1 cellular context compared by ENCODE assay signal in the genomic region with DNA sequence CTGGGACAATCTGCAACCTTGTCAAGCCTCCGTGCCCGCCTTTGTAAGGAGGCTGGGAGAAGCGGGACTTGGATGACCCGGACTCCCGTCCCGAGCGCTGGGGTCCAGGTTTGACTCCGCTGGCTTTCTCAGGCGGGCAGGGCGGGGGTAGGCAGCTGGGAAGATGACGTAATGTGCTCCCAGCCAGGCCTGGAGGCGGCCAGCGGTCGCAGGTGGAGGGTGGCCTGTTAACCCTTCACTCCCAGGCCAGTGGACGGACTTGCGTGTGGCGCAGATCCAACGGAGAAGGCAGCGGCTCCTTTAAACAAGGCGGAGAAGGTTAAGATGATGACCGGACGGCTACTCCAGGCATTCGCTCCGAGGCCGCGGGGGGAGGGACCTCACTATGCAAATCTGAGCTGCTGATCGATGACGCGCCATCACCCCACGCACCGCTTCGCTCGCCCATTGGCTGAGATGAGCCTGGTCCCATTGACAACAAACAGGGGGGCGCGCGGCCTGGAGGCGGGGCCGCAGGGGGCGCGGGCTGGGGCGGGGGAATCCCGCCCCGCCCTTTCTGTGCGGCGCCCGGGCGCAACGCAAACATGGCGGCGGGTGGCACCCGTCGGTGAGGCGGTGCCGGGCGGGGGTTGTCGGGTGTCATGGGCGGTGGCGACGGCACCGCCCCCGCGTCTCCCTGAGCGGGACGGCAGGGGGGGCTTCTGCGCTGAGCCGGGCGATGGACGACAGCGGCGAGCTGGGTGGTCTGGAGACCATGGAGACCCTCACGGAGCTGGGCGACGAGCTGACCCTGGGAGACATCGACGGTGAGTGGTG.
TF ChIP-seq lines count a peak whose summit lies in the region.

A gene (plus strand): TSS at position 553 of the 816 bp plus-strand sequence. CDS start 166 bp downstream, at position 719.

TF ChIP-seq in HepG2, 621 proteins besides CTCF, POLR2A, EP300 and RAD21 (continued from another document and continues in another):
- TF ChIP-seq, protein P1, sequence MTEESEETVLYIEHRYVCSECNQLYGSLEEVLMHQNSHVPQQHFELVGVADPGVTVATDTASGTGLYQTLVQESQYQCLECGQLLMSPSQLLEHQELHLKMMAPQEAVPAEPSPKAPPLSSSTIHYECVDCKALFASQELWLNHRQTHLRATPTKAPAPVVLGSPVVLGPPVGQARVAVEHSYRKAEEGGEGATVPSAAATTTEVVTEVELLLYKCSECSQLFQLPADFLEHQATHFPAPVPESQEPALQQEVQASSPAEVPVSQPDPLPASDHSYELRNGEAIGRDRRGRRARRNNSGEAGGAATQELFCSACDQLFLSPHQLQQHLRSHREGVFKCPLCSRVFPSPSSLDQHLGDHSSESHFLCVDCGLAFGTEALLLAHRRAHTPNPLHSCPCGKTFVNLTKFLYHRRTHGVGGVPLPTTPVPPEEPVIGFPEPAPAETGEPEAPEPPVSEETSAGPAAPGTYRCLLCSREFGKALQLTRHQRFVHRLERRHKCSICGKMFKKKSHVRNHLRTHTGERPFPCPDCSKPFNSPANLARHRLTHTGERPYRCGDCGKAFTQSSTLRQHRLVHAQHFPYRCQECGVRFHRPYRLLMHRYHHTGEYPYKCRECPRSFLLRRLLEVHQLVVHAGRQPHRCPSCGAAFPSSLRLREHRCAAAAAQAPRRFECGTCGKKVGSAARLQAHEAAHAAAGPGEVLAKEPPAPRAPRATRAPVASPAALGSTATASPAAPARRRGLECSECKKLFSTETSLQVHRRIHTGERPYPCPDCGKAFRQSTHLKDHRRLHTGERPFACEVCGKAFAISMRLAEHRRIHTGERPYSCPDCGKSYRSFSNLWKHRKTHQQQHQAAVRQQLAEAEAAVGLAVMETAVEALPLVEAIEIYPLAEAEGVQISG (CRISPR knock-in tag; IDR thresholded peaks at IDR 0.05): peak; percentile 68; the same call in 1 of the 2 replicates
- TF ChIP-seq U2AF1 (optimal IDR thresholded peaks at IDR 0.05; ENCODE audit: low read depth, low read length): peak; percentile 81
- TF ChIP-seq, protein P2, sequence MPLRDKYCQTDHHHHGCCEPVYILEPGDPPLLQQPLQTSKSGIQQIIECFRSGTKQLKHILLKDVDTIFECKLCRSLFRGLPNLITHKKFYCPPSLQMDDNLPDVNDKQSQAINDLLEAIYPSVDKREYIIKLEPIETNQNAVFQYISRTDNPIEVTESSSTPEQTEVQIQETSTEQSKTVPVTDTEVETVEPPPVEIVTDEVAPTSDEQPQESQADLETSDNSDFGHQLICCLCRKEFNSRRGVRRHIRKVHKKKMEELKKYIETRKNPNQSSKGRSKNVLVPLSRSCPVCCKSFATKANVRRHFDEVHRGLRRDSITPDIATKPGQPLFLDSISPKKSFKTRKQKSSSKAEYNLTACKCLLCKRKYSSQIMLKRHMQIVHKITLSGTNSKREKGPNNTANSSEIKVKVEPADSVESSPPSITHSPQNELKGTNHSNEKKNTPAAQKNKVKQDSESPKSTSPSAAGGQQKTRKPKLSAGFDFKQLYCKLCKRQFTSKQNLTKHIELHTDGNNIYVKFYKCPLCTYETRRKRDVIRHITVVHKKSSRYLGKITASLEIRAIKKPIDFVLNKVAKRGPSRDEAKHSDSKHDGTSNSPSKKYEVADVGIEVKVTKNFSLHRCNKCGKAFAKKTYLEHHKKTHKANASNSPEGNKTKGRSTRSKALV (CRISPR knock-in tag; IDR thresholded peaks at IDR 0.05): peak; percentile 61; the same call in 1 of the 2 replicates
- no peak for TF ChIP-seq MEIS2 (CRISPR knock-in tag; IDR thresholded peaks at IDR 0.05)
- TF ChIP-seq, protein P3, sequence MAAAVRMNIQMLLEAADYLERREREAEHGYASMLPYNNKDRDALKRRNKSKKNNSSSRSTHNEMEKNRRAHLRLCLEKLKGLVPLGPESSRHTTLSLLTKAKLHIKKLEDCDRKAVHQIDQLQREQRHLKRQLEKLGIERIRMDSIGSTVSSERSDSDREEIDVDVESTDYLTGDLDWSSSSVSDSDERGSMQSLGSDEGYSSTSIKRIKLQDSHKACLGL (CRISPR knock-in tag; IDR thresholded peaks at IDR 0.05): 0 out of 2 replicates have a peak, but pooled peaks have one; percentile 38
- no peak for TF ChIP-seq TCF7L2 (IDR thresholded peaks at IDR 0.05; ENCODE audit: low read depth, low read length)
- peak; percentile 51; the same call in 1 of the 2 replicates for TF ChIP-seq GATAD1 (CRISPR knock-in tag; IDR thresholded peaks at IDR 0.05)
- TF ChIP-seq, protein P4, sequence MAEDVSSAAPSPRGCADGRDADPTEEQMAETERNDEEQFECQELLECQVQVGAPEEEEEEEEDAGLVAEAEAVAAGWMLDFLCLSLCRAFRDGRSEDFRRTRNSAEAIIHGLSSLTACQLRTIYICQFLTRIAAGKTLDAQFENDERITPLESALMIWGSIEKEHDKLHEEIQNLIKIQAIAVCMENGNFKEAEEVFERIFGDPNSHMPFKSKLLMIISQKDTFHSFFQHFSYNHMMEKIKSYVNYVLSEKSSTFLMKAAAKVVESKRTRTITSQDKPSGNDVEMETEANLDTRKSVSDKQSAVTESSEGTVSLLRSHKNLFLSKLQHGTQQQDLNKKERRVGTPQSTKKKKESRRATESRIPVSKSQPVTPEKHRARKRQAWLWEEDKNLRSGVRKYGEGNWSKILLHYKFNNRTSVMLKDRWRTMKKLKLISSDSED (CRISPR knock-in tag; IDR thresholded peaks at IDR 0.05): no peak
- TF ChIP-seq MLLT10 (CRISPR knock-in tag; IDR thresholded peaks at IDR 0.05): no peak
- no peak for TF ChIP-seq ZNF30 (CRISPR knock-in tag; IDR thresholded peaks at IDR 0.05)
- TF ChIP-seq, protein P5, sequence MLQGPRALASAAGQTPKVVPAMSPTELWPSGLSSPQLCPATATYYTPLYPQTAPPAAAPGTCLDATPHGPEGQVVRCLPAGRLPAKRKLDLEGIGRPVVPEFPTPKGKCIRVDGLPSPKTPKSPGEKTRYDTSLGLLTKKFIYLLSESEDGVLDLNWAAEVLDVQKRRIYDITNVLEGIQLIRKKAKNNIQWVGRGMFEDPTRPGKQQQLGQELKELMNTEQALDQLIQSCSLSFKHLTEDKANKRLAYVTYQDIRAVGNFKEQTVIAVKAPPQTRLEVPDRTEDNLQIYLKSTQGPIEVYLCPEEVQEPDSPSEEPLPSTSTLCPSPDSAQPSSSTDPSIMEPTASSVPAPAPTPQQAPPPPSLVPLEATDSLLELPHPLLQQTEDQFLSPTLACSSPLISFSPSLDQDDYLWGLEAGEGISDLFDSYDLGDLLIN (CRISPR knock-in tag; IDR thresholded peaks at IDR 0.05; ENCODE audit: borderline replicate concordance): no peak
- peak; percentile 29; the same call in 1 of the 2 replicates for TF ChIP-seq ISL2 (CRISPR knock-in tag; IDR thresholded peaks at IDR 0.05)
- TF ChIP-seq IRF2 (CRISPR knock-in tag; IDR thresholded peaks at IDR 0.05): peak; percentile 67; the same call in 1 of the 2 replicates
- TF ChIP-seq KLF13 (CRISPR knock-in tag; IDR thresholded peaks at IDR 0.05): no peak
- TF ChIP-seq CENPT (CRISPR knock-in tag; IDR thresholded peaks at IDR 0.05; ENCODE audit: low read depth): no peak; the same call in 1 of the 2 replicates
- TF ChIP-seq, protein P6, sequence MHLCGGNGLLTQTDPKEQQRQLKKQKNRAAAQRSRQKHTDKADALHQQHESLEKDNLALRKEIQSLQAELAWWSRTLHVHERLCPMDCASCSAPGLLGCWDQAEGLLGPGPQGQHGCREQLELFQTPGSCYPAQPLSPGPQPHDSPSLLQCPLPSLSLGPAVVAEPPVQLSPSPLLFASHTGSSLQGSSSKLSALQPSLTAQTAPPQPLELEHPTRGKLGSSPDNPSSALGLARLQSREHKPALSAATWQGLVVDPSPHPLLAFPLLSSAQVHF (CRISPR knock-in tag; IDR thresholded peaks at IDR 0.05): no peak
- TF ChIP-seq, protein P7, sequence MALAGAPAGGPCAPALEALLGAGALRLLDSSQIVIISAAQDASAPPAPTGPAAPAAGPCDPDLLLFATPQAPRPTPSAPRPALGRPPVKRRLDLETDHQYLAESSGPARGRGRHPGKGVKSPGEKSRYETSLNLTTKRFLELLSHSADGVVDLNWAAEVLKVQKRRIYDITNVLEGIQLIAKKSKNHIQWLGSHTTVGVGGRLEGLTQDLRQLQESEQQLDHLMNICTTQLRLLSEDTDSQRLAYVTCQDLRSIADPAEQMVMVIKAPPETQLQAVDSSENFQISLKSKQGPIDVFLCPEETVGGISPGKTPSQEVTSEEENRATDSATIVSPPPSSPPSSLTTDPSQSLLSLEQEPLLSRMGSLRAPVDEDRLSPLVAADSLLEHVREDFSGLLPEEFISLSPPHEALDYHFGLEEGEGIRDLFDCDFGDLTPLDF (CRISPR knock-in tag; IDR thresholded peaks at IDR 0.05): peak; percentile 40
- TF ChIP-seq ZNF790 (CRISPR knock-in tag; IDR thresholded peaks at IDR 0.05; ENCODE audit: borderline replicate concordance): peak; percentile 27
- no peak for TF ChIP-seq NFATC3 (CRISPR knock-in tag; IDR thresholded peaks at IDR 0.05)
- TF ChIP-seq, protein P8, sequence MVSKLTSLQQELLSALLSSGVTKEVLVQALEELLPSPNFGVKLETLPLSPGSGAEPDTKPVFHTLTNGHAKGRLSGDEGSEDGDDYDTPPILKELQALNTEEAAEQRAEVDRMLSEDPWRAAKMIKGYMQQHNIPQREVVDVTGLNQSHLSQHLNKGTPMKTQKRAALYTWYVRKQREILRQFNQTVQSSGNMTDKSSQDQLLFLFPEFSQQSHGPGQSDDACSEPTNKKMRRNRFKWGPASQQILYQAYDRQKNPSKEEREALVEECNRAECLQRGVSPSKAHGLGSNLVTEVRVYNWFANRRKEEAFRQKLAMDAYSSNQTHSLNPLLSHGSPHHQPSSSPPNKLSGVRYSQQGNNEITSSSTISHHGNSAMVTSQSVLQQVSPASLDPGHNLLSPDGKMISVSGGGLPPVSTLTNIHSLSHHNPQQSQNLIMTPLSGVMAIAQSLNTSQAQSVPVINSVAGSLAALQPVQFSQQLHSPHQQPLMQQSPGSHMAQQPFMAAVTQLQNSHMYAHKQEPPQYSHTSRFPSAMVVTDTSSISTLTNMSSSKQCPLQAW (CRISPR knock-in tag; IDR thresholded peaks at IDR 0.05): peak; percentile 92
- TF ChIP-seq, protein P9, sequence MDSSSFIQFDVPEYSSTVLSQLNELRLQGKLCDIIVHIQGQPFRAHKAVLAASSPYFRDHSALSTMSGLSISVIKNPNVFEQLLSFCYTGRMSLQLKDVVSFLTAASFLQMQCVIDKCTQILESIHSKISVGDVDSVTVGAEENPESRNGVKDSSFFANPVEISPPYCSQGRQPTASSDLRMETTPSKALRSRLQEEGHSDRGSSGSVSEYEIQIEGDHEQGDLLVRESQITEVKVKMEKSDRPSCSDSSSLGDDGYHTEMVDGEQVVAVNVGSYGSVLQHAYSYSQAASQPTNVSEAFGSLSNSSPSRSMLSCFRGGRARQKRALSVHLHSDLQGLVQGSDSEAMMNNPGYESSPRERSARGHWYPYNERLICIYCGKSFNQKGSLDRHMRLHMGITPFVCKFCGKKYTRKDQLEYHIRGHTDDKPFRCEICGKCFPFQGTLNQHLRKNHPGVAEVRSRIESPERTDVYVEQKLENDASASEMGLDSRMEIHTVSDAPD (CRISPR knock-in tag; IDR thresholded peaks at IDR 0.05): peak; percentile 79; the same call in 1 of the 2 replicates
- TF ChIP-seq KMT2A (CRISPR knock-in tag; IDR thresholded peaks at IDR 0.05): peak; percentile 11
- no peak; the same call in 1 of the 2 replicates for TF ChIP-seq ZSCAN31 (CRISPR knock-in tag; IDR thresholded peaks at IDR 0.05; ENCODE audit: low read depth)
- TF ChIP-seq, protein P10, sequence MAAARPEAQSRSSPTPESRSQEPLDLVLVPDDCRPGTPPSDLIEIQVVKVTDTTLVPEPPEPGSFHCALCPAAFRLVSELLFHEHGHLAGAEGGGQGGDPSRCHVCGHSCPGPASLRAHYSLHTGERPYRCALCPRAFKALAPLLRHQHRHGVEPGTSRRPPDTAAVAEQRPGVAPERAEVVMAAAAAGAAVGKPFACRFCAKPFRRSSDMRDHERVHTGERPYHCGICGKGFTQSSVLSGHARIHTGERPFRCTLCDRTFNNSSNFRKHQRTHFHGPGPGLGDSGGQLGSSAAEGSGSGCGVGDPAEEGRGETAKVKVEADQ (CRISPR knock-in tag; IDR thresholded peaks at IDR 0.05; ENCODE audit: borderline replicate concordance): peak; percentile 50; the same call in 1 of the 2 replicates
- TF ChIP-seq GABPB1 (CRISPR knock-in tag; IDR thresholded peaks at IDR 0.05): peak; percentile 57
- TF ChIP-seq, protein P11, sequence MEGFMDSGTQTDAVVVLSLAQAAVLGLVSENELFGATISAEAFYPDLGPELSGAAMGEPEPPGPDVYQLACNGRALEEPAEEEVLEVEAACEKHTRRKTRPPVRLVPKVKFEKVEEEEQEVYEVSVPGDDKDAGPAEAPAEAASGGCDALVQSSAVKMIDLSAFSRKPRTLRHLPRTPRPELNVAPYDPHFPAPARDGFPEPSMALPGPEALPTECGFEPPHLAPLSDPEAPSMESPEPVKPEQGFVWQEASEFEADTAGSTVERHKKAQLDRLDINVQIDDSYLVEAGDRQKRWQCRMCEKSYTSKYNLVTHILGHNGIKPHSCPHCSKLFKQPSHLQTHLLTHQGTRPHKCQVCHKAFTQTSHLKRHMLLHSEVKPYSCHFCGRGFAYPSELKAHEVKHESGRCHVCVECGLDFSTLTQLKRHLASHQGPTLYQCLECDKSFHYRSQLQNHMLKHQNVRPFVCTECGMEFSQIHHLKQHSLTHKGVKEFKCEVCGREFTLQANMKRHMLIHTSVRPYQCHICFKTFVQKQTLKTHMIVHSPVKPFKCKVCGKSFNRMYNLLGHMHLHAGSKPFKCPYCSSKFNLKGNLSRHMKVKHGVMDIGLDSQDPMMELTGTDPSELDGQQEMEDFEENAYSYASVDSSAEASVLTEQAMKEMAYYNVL (CRISPR knock-in tag; IDR thresholded peaks at IDR 0.05; ENCODE audit: borderline replicate concordance): peak; percentile 82; the same call in 1 of the 2 replicates
- no peak for TF ChIP-seq ZC3H13 (CRISPR knock-in tag; IDR thresholded peaks at IDR 0.05)
- no peak for TF ChIP-seq ZNF260 (CRISPR knock-in tag; IDR thresholded peaks at IDR 0.05; ENCODE audit: borderline replicate concordance, low read depth)
